ENCODE assay signal across 9 cellular contexts in genomic region chrX:40474205-40474626, GRCh38.
DNase-seq lines count a peak whose midpoint lies in the region; ATAC-seq, FAIRE-seq and TF ChIP-seq lines count a peak whose summit lies in the region.
"Had no signal": no experiment of that assay in that cellular context is flagged by ENCODE, and none has a peak within 500 bp of the region (broad histone marks: within the 10 kb centered on the region; RNA-seq: fewer than 3 reads in every experiment).

No MANE protein-coding gene starts in this region.

- H3K4me3 ChIP-seq in A673 (ENCODE audit: low read depth, low read length, poor library complexity, severe bottlenecking) (no peak overlapping the region), kidney (ENCODE audit: low read length in 2 of 2) (no peak overlapping the region)
- H3K4me3 ChIP-seq: colonic mucosa had no signal

- no peak for TF ChIP-seq CTCF in A673 (conservative IDR thresholded peaks at IDR 0.05; ENCODE audit: low read depth, low read length)
- TF ChIP-seq CTCF in kidney (IDR thresholded peaks at IDR 0.05; ENCODE audit: borderline replicate concordance, extremely low read depth, insufficient read depth): no peak
- no peak for TF ChIP-seq CTCF in GM13976 (IDR thresholded peaks at IDR 0.05; ENCODE audit: borderline replicate concordance, control extremely low read depth, extremely low read depth, insufficient read depth, missing control alignments)
- no peak for TF ChIP-seq CTCF in GM10248 (IDR thresholded peaks at IDR 0.05; ENCODE audit: control extremely low read depth, extremely low read depth, low read depth, missing control alignments)

- in situ Hi-C loops in GM13976 (cut with MboI; ENCODE audit: low sequenced_read_pairs, unreplicated experiment): no loop called here

- DNase-seq in A673 (ENCODE audit: low spot score) (peak; percentile 91), HEK293T (ENCODE audit: extremely low spot score) (peak; percentile 41), SW480 (ENCODE audit: low spot score) (peak; percentile 70), kidney (peak; percentile 76), GM13976 (ENCODE audit: low spot score) (no peak), GM10248 (ENCODE audit: extremely low spot score) (no peak)
- DNase-seq in stimulated activated CD8-positive, alpha-beta memory T cell treated with anti-CD3 and anti-CD28 coated beads, Interleukin-4, amount 100 ng/mL, for 48 hours: no peak
- DNase-seq: colonic mucosa had no signal

- intact Hi-C loops in A673 (cut with micrococcal nuclease; ENCODE audit: unreplicated experiment): no loop called here
- intact Hi-C loops in kidney (cut with DNase I): no loop called here

- H3K9ac ChIP-seq in kidney (ENCODE audit: low read length in 2 of 2): no peak overlapping the region

- H3K36me3 ChIP-seq in A673 (ENCODE audit: insufficient read depth, low read length, poor library complexity, severe bottlenecking): no peaks in the 10 kb centered on the region
- H3K36me3 ChIP-seq in kidney (ENCODE audit: control insufficient read depth in 1 of 2, insufficient read depth in 2 of 2, low read length in 2 of 2): no peaks in the 10 kb centered on the region
- H3K36me3 ChIP-seq: colonic mucosa had no signal

- H3K4me1 ChIP-seq in A673 (ENCODE audit: insufficient read depth, low read length, poor library complexity, severe bottlenecking): peaks cover 31% of the 10 kb centered on the region
- peaks cover 0 to 17% of the 10 kb centered on the region in 2 donors for H3K4me1 ChIP-seq in kidney (ENCODE audit: control insufficient read depth in 1 of 2, insufficient read depth in 1 of 2, low read depth in 1 of 2, low read length in 2 of 2)
- H3K4me1 ChIP-seq: colonic mucosa had no signal

- peak; percentile 23 for FAIRE-seq in kidney (lab: Jason Lieb, UNC)

- no peaks in the 10 kb centered on the region for H3K27me3 ChIP-seq in A673 (replicated peaks; ENCODE audit: insufficient read depth, low read depth, low read length, poor library complexity)

- H3K27ac ChIP-seq in A673 (ENCODE audit: low read depth, low read length, poor library complexity, severe bottlenecking) (peak overlapping the region; percentile 63), kidney (ENCODE audit: low read depth in 2 of 2, low read length in 2 of 2) (no peak overlapping the region)
- H3K27ac ChIP-seq: colonic mucosa had no signal

- no TSS peak for BruUV-seq in A673 (replicated peaks; lab: Mats Ljungman, UMichigan)

- no peak for ATAC-seq in HG03378 (IDR thresholded peaks at IDR 0.05; ENCODE audit: unreplicated experiment)

- H3K9me3 ChIP-seq in A673 (ENCODE audit: low read depth, low read length, poor library complexity, severe bottlenecking): no peaks in the 10 kb centered on the region
- no peaks in the 10 kb centered on the region for H3K9me3 ChIP-seq in kidney (ENCODE audit: control insufficient read depth in 1 of 2, low read length in 2 of 2)
- H3K9me3 ChIP-seq: colonic mucosa had no signal

- CTCF ChIA-PET in A673 (lab: Charles Lee): interaction anchor here (0.5 kb wide), 1 partner anchor 70 kb away, joined by 3 read pairs; no protein-coding TSS in a partner anchor
- CTCF ChIA-PET in HEK293T (lab: Yijun Ruan, JAX): no interaction called here
- CTCF ChIA-PET in GM10248 (lab: Yijun Ruan, JAX): no interaction called here

- POLR2A ChIA-PET in A673 (lab: Charles Lee; ENCODE audit: low non-redundant PET): interaction anchor here (0.6 kb wide), 1 partner anchor 720 kb away, joined by 3 read pairs; no protein-coding TSS in a partner anchor
- POLR2A ChIA-PET in HEK293T (lab: Yijun Ruan, JAX): no interaction called here
- POLR2A ChIA-PET in GM10248 (lab: Yijun Ruan, JAX): no interaction called here

TF ChIP-seq in HEK293T, 16 proteins besides CTCF, POLR2A, EP300 and RAD21:
- TF ChIP-seq PKNOX1 (IDR thresholded peaks at IDR 0.05) (peak; percentile 91), CTBP1 (IDR thresholded peaks at IDR 0.05; ENCODE audit: borderline replicate concordance) (peak; percentile 62), TARDBP (IDR thresholded peaks at IDR 0.05) (no peak)
TF ChIP-seq in HEK293T: peak in this region for 2.

Comparison
In these comparisons a context has a peak if more than half of its experiments do, and no peak if none do; other contexts are left out.
1. DNase-seq: peak in A673 (single experiment), HEK293T (single experiment), SW480 (single experiment) and kidney (single experiment); none in stimulated activated CD8-positive, alpha-beta memory T cell treated with anti-CD3 and anti-CD28 coated beads, Interleukin-4, amount 100 ng/mL, for 48 hours (single experiment), GM13976 (single experiment) and GM10248 (single experiment).